In genomic region chr7:152751449-152752141, GRCh38 we compare ENCODE assay signal across 22 cellular contexts. TPM values are rescaled to one million over a fixed set of nuclear protein-coding genes. Genes with fewer than 3 reads are reported as not detected.
DNase-seq lines count a peak whose midpoint lies in the region; ATAC-seq, FAIRE-seq and TF ChIP-seq lines count a peak whose summit lies in the region.
"Had no signal": no experiment of that assay in that cellular context is flagged by ENCODE, and none has a peak within 500 bp of the region (broad histone marks: within the 10 kb centered on the region; RNA-seq: fewer than 3 reads in every experiment).

No MANE protein-coding gene starts in this region.

- TF ChIP-seq POLR2A in A549 (IDR thresholded peaks at IDR 0.05; ENCODE audit: low read length) = no peak
- no peak for TF ChIP-seq POLR2A in NB4 (IDR thresholded peaks at IDR 0.05; ENCODE audit: extremely low read depth, insufficient read length)

- POLR2A ChIA-PET in A549 (lab: Yijun Ruan, JAX) = no interaction called here

- no peak overlapping the region for H3K4me2 ChIP-seq in A549

- WGBS in A549 (ENCODE audit: missing lambda C conversion rate) = 64% methylated on average over 3 of the region's 3 CpGs

- H3K4me3 ChIP-seq in A549 = no peak overlapping the region
- H3K4me3 ChIP-seq in NB4 (ENCODE audit: low read depth, low read length) = no peak overlapping the region
- H3K4me3 ChIP-seq: gastrocnemius medialis, mucosa of descending colon, ovary had no signal

- ATAC-seq in A549 (no peak), HG02870 (IDR thresholded peaks at IDR 0.05; ENCODE audit: unreplicated experiment) (peak; percentile 74), GM21737 (IDR thresholded peaks at IDR 0.05; ENCODE audit: unreplicated experiment) (no peak), GM21717 (IDR thresholded peaks at IDR 0.05; ENCODE audit: unreplicated experiment) (no peak)
- ATAC-seq: gastrocnemius medialis, mucosa of descending colon had no signal

- TF ChIP-seq CTCF in A549 (IDR thresholded peaks at IDR 0.05) = no peak
- TF ChIP-seq CTCF in NB4 (IDR thresholded peaks at IDR 0.05; ENCODE audit: low read depth, low read length) = no peak

- no peak for TF ChIP-seq RAD21 in A549 (conservative IDR thresholded peaks at IDR 0.05 in 1 of 2, IDR thresholded peaks at IDR 0.05 in 1 of 2)

- DNase-seq in A549 (ENCODE audit: low read depth in 1 of 2, low spot score in 1 of 2) = no peak
- DNase-seq in GM19239 (ENCODE audit: insufficient read length, low spot score) = no peak
- peak; percentile 56 for DNase-seq in NB4 (ENCODE audit: low read depth)
- no peak for DNase-seq in HUDEP-2 (lab: John Stamatoyannopoulos, UW; ENCODE audit: unreplicated experiment in 76 of 76)
- DNase-seq in germinal center (ENCODE audit: low spot score) = no peak
- DNase-seq: activated CD4-positive, alpha-beta memory T cell treated with anti-CD3 and anti-CD28 coated beads for 36 hours; activated gamma-delta T cell; brain microvascular endothelial cell; Calu3; effector CD8-positive, alpha-beta T cell; gastrocnemius medialis; mucosa of descending colon; NCI-H1417 treated with DMSO at 0.1 percent for 48 hours; NCI-H510A treated with DMSO at 0.1 percent for 48 hours; ovary; SHP77; stimulated activated CD4-positive, alpha-beta T cell treated with anti-CD3 and anti-CD28 coated beads, Interleukin-15, amount 100 ng/mL, for 24 hours had no signal

- TF ChIP-seq EP300 in A549 (IDR thresholded peaks at IDR 0.05) = no peak

- H3K27ac ChIP-seq in A549 = no peak overlapping the region
- H3K27ac ChIP-seq: brain microvascular endothelial cell, gastrocnemius medialis, ovary had no signal

- H3K9me3 ChIP-seq in A549 = no peaks in the 10 kb centered on the region
- H3K9me3 ChIP-seq: gastrocnemius medialis, mucosa of descending colon, ovary had no signal

- FAIRE-seq in A549 (lab: Jason Lieb, UNC) = no peak
- FAIRE-seq in GM19239 (lab: Jason Lieb, UNC) = peak; percentile 26
- FAIRE-seq: islet of Langerhans, TTC549 had no signal

- CTCF ChIA-PET in A549 (lab: Yijun Ruan, JAX) = interaction anchor here (0.6 kb wide), 2 partner anchors 640 to 723 kb away, joined by 4 read pairs; no protein-coding TSS in a partner anchor

- no peaks in the 10 kb centered on the region for H3K4me1 ChIP-seq in A549
- H3K4me1 ChIP-seq: gastrocnemius medialis had no signal

TF ChIP-seq in A549, 52 proteins besides CTCF, POLR2A, EP300 and RAD21:
- no peak for TF ChIP-seq NPAS2 (CRISPR knock-in tag; IDR thresholded peaks at IDR 0.05; ENCODE audit: borderline replicate concordance)
- TF ChIP-seq CEBPB (IDR thresholded peaks at IDR 0.05) = 0 out of 4 replicates have a peak, but pooled peaks of 1 of the 2 experiments have one; percentile 17
- TF ChIP-seq MAFK (IDR thresholded peaks at IDR 0.05; ENCODE audit: partially characterized antibody) = peak; percentile 70
- no peak for TF ChIP-seq RARB (CRISPR knock-in tag; IDR thresholded peaks at IDR 0.05)
- TF ChIP-seq FOXS1 (CRISPR knock-in tag; IDR thresholded peaks at IDR 0.05) = no peak
- no peak for TF ChIP-seq ZFP36 (IDR thresholded peaks at IDR 0.05; ENCODE audit: borderline replicate concordance, partially characterized antibody)

RNA-seq across cellular contexts. Expression of gene ACTR3B, which starts 8.0 kb away (rescaled TPM):
- 12.3 and 13.6 TPM in 2 replicates for polyA plus RNA-seq in A549 (2011; rRNA removed)
- 10.0 and 10.7 TPM in 2 replicates for polyA plus RNA-seq in A549 (2012; cell fraction: cytosol; rRNA removed)
- polyA plus RNA-seq in A549 (2012; cell fraction: nucleus; rRNA removed) = 9.7 and 12.6 TPM in 2 replicates
- 8.2 to 8.7 TPM (median 8.6 TPM) in 3 replicates for polyA plus RNA-seq in A549 (2017; fragmentation: RNase III; extraction: RNeasy Plus Mini Kit Qiagen cat#74134 plus additional on column Dnase treatment)
- polyA minus RNA-seq in A549 (2011; rRNA and poly(A)+ RNA removed) = 6.9 and 8.6 TPM in 2 replicates
